ENCODE assay signal across 8 cellular contexts in genomic region chrX:136880452-136881013, GRCh38. TPM values are rescaled to one million over a fixed set of nuclear protein-coding genes. Genes with fewer than 3 reads are reported as not detected.
A peak's percentile ranks its signal among the peaks of the same experiment; 100 is the strongest.
DNase-seq lines count a peak whose midpoint lies in the region; ATAC-seq and TF ChIP-seq lines count a peak whose summit lies in the region.

TSS of gene RBMX (minus strand) at chrX:136880725. CDS start at chrX:136879427, 1,298 bp downstream.

- peaks cover 31% of the 10 kb centered on the region for H3K4me1 Mint-ChIP-seq in activated naive CD8-positive, alpha-beta T cell treated with anti-CD3 and anti-CD28 coated beads, Interleukin-2, amount 50 U/mL, for 24 hours
- H3K4me1 Mint-ChIP-seq in type B pancreatic cell (ENCODE audit: unreplicated experiment) = no peaks in the 10 kb centered on the region

- no peaks in the 10 kb centered on the region for H3K27me3 Mint-ChIP-seq in activated naive CD8-positive, alpha-beta T cell treated with anti-CD3 and anti-CD28 coated beads, Interleukin-2, amount 50 U/mL, for 24 hours
- H3K27me3 Mint-ChIP-seq in type B pancreatic cell = no peaks in the 10 kb centered on the region

- TF ChIP-seq CTCF in GM12865 (IDR thresholded peaks at IDR 0.05; ENCODE audit: insufficient read depth, low read depth, low read length, missing control alignments) (no peak), type B pancreatic cell (conservative IDR thresholded peaks at IDR 0.05) (no peak)

- no peaks in the 10 kb centered on the region for H3K9me3 Mint-ChIP-seq in activated naive CD8-positive, alpha-beta T cell treated with anti-CD3 and anti-CD28 coated beads, Interleukin-2, amount 50 U/mL, for 24 hours
- H3K9me3 Mint-ChIP-seq in type B pancreatic cell = no peaks in the 10 kb centered on the region

- peaks cover 38% of the 10 kb centered on the region for H3K36me3 Mint-ChIP-seq in activated naive CD8-positive, alpha-beta T cell treated with anti-CD3 and anti-CD28 coated beads, Interleukin-2, amount 50 U/mL, for 24 hours (ENCODE audit: low read depth)
- H3K36me3 Mint-ChIP-seq in type B pancreatic cell = peaks cover 17% of the 10 kb centered on the region

- peak; percentile 95 for DNase-seq in GM12865 (ENCODE audit: low read depth)
- peak; percentile 90 for DNase-seq in NCI-H1417 treated with DMSO at 0.1 percent for 48 hours (lab: John Stamatoyannopoulos, UW)
- peak; percentile 90 for DNase-seq in SW480 (ENCODE audit: low spot score)
- DNase-seq in activated naive CD8-positive, alpha-beta T cell treated with anti-CD3 and anti-CD28 coated beads, Interleukin-2, amount 50 U/mL, for 24 hours = peak; percentile 88
- DNase-seq in cardiac septum (ENCODE audit: low spot score) = peak; percentile 94
- DNase-seq in pons (ENCODE audit: low spot score) = peak; percentile 93
- DNase-seq in type B pancreatic cell (ENCODE audit: extremely low spot score, unreplicated experiment) = peak; percentile 87

- H3K4me3 ChIP-seq in GM12865 (ENCODE audit: low read depth, low read length) = peak within 1 kb of the TSS; percentile 92

- H3K27ac Mint-ChIP-seq in activated naive CD8-positive, alpha-beta T cell treated with anti-CD3 and anti-CD28 coated beads, Interleukin-2, amount 50 U/mL, for 24 hours = peak within 1 kb of the TSS; percentile 99
- peak within 1 kb of the TSS; percentile 97 for H3K27ac Mint-ChIP-seq in type B pancreatic cell

- ATAC-seq in HG02763 (IDR thresholded peaks at IDR 0.05; ENCODE audit: unreplicated experiment) = peak; percentile 97
- peak; percentile 93 for ATAC-seq in activated naive CD8-positive, alpha-beta T cell treated with anti-CD3 and anti-CD28 coated beads, Interleukin-2, amount 50 U/mL, for 24 hours

- H3K4me3 Mint-ChIP-seq in activated naive CD8-positive, alpha-beta T cell treated with anti-CD3 and anti-CD28 coated beads, Interleukin-2, amount 50 U/mL, for 24 hours = peak within 1 kb of the TSS; percentile 97
- peak within 1 kb of the TSS; percentile 93 for H3K4me3 Mint-ChIP-seq in type B pancreatic cell

- intact Hi-C loops in cardiac septum (cut with DNase I) = no loop called here

RNA-seq across cellular contexts. Expression of gene RBMX, which starts in this region (rescaled TPM):
- total RNA-seq in cardiac septum (92.7 TPM), type B pancreatic cell (ENCODE audit: low replicate concordance) (181 and 369 TPM in 2 replicates)

Comparison
In these comparisons a context has a peak if more than half of its experiments do, and no peak if none do; other contexts are left out.
1. Peak in every context shown above with its lines: DNase-seq, ATAC-seq and H3K4me3 ChIP-seq.